ENCODE assay signal across 9 cellular contexts in genomic region chr19:37079238-37079637, GRCh38. TPM values are rescaled to one million over a fixed set of nuclear protein-coding genes. Genes with fewer than 3 reads are reported as not detected.
DNase-seq lines count a peak whose midpoint lies in the region; ATAC-seq and TF ChIP-seq lines count a peak whose summit lies in the region.
"Had no signal": no experiment of that assay in that cellular context is flagged by ENCODE, and none has a peak within 500 bp of the region (broad histone marks: within the 10 kb centered on the region; RNA-seq: fewer than 3 reads in every experiment).

No MANE protein-coding gene starts in this region.

- no peak for TF ChIP-seq CTCF in CD8-positive, alpha-beta T cell (IDR thresholded peaks at IDR 0.05)
- no peak for TF ChIP-seq CTCF in neural crest cell (conservative IDR thresholded peaks at IDR 0.05)

- no peaks in the 10 kb centered on the region for H3K36me3 ChIP-seq in CD8-positive, alpha-beta T cell (ENCODE audit: insufficient read depth, low read length)
- H3K36me3 ChIP-seq in MG63, result peaks cover 9% of the 10 kb centered on the region; the same call in 1 of the 2 replicates
- H3K36me3 ChIP-seq: SJSA1 had no signal

- H3K27ac Mint-ChIP-seq in CD8-positive, alpha-beta T cell, result peak overlapping the region; percentile 92
- peak overlapping the region; percentile 84 for H3K27ac Mint-ChIP-seq in dendritic cell treated with granulocyte-macrophage colony-stimulating factor and Interleukin-4, amounts not matched to agents 40 ng/mL and 50 ng/mL, for 4 days
- H3K27ac Mint-ChIP-seq in neural crest cell (ENCODE audit: unreplicated experiment), result no peak overlapping the region

- H3K27me3 ChIP-seq in CD8-positive, alpha-beta T cell (ENCODE audit: insufficient read depth, low read length), result no peaks in the 10 kb centered on the region
- no peaks in the 10 kb centered on the region for H3K27me3 ChIP-seq in MG63
- H3K27me3 ChIP-seq: SJSA1 had no signal

- no peaks in the 10 kb centered on the region for H3K27me3 Mint-ChIP-seq in CD8-positive, alpha-beta T cell (ENCODE audit: low read depth)
- no peaks in the 10 kb centered on the region for H3K27me3 Mint-ChIP-seq in dendritic cell treated with granulocyte-macrophage colony-stimulating factor and Interleukin-4, amounts not matched to agents 40 ng/mL and 50 ng/mL, for 4 days
- H3K27me3 Mint-ChIP-seq in neural crest cell (ENCODE audit: low read depth), result no peaks in the 10 kb centered on the region

- peak overlapping the region; percentile 89 for H3K4me3 Mint-ChIP-seq in CD8-positive, alpha-beta T cell
- H3K4me3 Mint-ChIP-seq in dendritic cell treated with granulocyte-macrophage colony-stimulating factor and Interleukin-4, amounts not matched to agents 40 ng/mL and 50 ng/mL, for 4 days, result peak overlapping the region; percentile 85
- peak overlapping the region; percentile 99 for H3K4me3 Mint-ChIP-seq in neural crest cell

- peaks cover 5% of the 10 kb centered on the region for H3K9me3 ChIP-seq in CD8-positive, alpha-beta T cell (ENCODE audit: low read length)
- H3K9me3 ChIP-seq in MG63, result peaks cover 47% of the 10 kb centered on the region

- peaks cover 43% of the 10 kb centered on the region for H3K36me3 Mint-ChIP-seq in CD8-positive, alpha-beta T cell
- peaks cover 52% of the 10 kb centered on the region for H3K36me3 Mint-ChIP-seq in dendritic cell treated with granulocyte-macrophage colony-stimulating factor and Interleukin-4, amounts not matched to agents 40 ng/mL and 50 ng/mL, for 4 days (ENCODE audit: low read depth)
- peaks cover 54% of the 10 kb centered on the region for H3K36me3 Mint-ChIP-seq in neural crest cell (ENCODE audit: low read depth)

- POLR2A ChIA-PET in CD8-positive, alpha-beta T cell (lab: Charles Lee), result interaction anchor here (2.4 kb wide), 1 partner anchor 230 kb away, joined by 7 read pairs; no protein-coding TSS in a partner anchor

- no peak for ATAC-seq in CD8-positive, alpha-beta T cell
- ATAC-seq in HG02884 (IDR thresholded peaks at IDR 0.05; ENCODE audit: unreplicated experiment), result no peak
- no peak for ATAC-seq in HG03571 (IDR thresholded peaks at IDR 0.05; ENCODE audit: unreplicated experiment)
- no peak for ATAC-seq in HG03442 (IDR thresholded peaks at IDR 0.05; ENCODE audit: unreplicated experiment)

- H3K27ac ChIP-seq in CD8-positive, alpha-beta T cell (ENCODE audit: low read depth, low read length), result peak overlapping the region; percentile 56
- H3K27ac ChIP-seq: SJSA1 had no signal

- H3K4me1 ChIP-seq in CD8-positive, alpha-beta T cell (ENCODE audit: insufficient read depth, low read length), result peaks cover 9% of the 10 kb centered on the region
- H3K4me1 ChIP-seq: SJSA1 had no signal

- intact Hi-C loops in CD8-positive, alpha-beta T cell (cut with DNase I, micrococcal nuclease), result loop anchor here (2.0 to 10.0 kb wide), 9 partner anchors 162 to 964 kb away; partner anchors contain the start of genes ZNF529 (in 2 of the 2), ZNF850 (in 2 of the 2), OVOL3 (in 1 of the 2) and POLR2I (in 1 of the 2)
- intact Hi-C loops in dendritic cell treated with granulocyte-macrophage colony-stimulating factor and Interleukin-4, amounts not matched to agents 40 ng/mL and 50 ng/mL, for 4 days (cut with micrococcal nuclease), result loop anchor here (2.0 to 5.0 kb wide), 6 partner anchors 93 to 392 kb away; partner anchors contain the start of genes ZNF345, ZNF383, ZNF567 and ZNF568

- H3K4me3 ChIP-seq in CD8-positive, alpha-beta T cell (ENCODE audit: low read depth, low read length), result peak overlapping the region; percentile 60
- peak overlapping the region; percentile 96 for H3K4me3 ChIP-seq in MG63
- H3K4me3 ChIP-seq: SJSA1 had no signal

- no peak for DNase-seq in CD8-positive, alpha-beta T cell
- DNase-seq in MG63 (no peak), neural crest cell (ENCODE audit: low read depth, low spot score) (no peak), NCI-H2196 treated with DMSO at 0.1 percent for 48 hours (lab: John Stamatoyannopoulos, UW; ENCODE audit: unreplicated experiment) (no peak)

- H3K4me1 Mint-ChIP-seq in CD8-positive, alpha-beta T cell (ENCODE audit: low read depth), result peaks cover 36% of the 10 kb centered on the region
- peaks cover 23% of the 10 kb centered on the region for H3K4me1 Mint-ChIP-seq in dendritic cell treated with granulocyte-macrophage colony-stimulating factor and Interleukin-4, amounts not matched to agents 40 ng/mL and 50 ng/mL, for 4 days (ENCODE audit: low read depth)
- peaks cover 21% of the 10 kb centered on the region for H3K4me1 Mint-ChIP-seq in neural crest cell

- CTCF ChIA-PET in CD8-positive, alpha-beta T cell (lab: Charles Lee), result no interaction called here

- peaks cover 14% of the 10 kb centered on the region for H3K9me3 Mint-ChIP-seq in CD8-positive, alpha-beta T cell
- H3K9me3 Mint-ChIP-seq in dendritic cell treated with granulocyte-macrophage colony-stimulating factor and Interleukin-4, amounts not matched to agents 40 ng/mL and 50 ng/mL, for 4 days, result peaks cover 35% of the 10 kb centered on the region
- peaks cover 10% of the 10 kb centered on the region for H3K9me3 Mint-ChIP-seq in neural crest cell

RNA-seq across cellular contexts. Expression of gene ZNF420, which starts 1.0 kb away (rescaled TPM):
- total RNA-seq in CD8-positive, alpha-beta T cell, result 1 to 10 TPM; 7.0 to 8.9 TPM
- 2.9 and 6.0 TPM in 2 replicates for total RNA-seq in MG63 (2014; rRNA removed; shearing (Covaris generic); ENCODE audit: low replicate concordance)
- 12.2 and 14.2 TPM in 2 replicates for total RNA-seq in neural crest cell
